In the genomic region with DNA sequence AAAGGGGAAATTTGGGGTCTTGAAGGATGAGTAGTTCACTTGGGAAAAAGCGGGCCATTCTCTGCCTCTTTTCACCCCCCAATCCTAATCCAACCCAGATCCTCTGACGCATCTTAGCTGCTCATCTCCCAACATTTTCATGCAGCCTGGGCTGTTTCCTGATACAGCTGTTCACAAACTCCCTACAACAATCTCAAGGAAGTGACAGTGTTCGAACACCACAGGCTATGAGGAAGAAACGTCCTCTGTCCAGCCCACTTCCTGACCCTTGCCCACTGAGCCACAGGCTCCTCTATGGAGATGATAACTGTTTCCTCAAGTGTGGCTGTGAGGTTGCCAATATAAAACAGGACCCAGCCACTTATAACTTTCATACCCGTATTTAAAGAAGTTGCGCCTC, we compare ENCODE assay signal across 1 cellular context.
TF ChIP-seq lines count a peak whose summit lies in the region.

No MANE protein-coding gene starts in this region.

TF ChIP-seq in endothelial cell of umbilical vein, 7 proteins besides CTCF, POLR2A, EP300 and RAD21:
- no peak for TF ChIP-seq EZH2 (IDR thresholded peaks at IDR 0.05; ENCODE audit: borderline replicate concordance, low read depth, low read length, severe bottlenecking)
- no peak for TF ChIP-seq POLR2AphosphoS5 (IDR thresholded peaks at IDR 0.05; ENCODE audit: insufficient read depth, low read depth, low read length)
- TF ChIP-seq JUN (IDR thresholded peaks at IDR 0.05; ENCODE audit: borderline replicate concordance, insufficient read depth, insufficient read length, low read depth) = no peak
- no peak for TF ChIP-seq MYC (IDR thresholded peaks at IDR 0.05; ENCODE audit: low read depth, low read length)
- TF ChIP-seq FOS (IDR thresholded peaks at IDR 0.05; ENCODE audit: borderline replicate concordance, insufficient read depth, low read length) = no peak
- TF ChIP-seq GATA2 (IDR thresholded peaks at IDR 0.05; ENCODE audit: insufficient read depth, insufficient read length, low read depth, low read length) = no peak
- TF ChIP-seq, protein P1, sequence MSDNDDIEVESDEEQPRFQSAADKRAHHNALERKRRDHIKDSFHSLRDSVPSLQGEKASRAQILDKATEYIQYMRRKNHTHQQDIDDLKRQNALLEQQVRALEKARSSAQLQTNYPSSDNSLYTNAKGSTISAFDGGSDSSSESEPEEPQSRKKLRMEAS (IDR thresholded peaks at IDR 0.05; ENCODE audit: insufficient read depth, insufficient read length) = no peak
TF ChIP-seq in endothelial cell of umbilical vein: peak in this region for 0.
